In genomic region chr7:35906191-35906908, GRCh38 we compare ENCODE assay signal across 8 cellular contexts.
DNase-seq lines count a peak whose midpoint lies in the region; ATAC-seq and FAIRE-seq lines count a peak whose summit lies in the region.

No MANE protein-coding gene starts in this region.

- DNase-seq in CMK (ENCODE audit: low read depth) (peak; percentile 66), HS-5 (ENCODE audit: low read depth) (peak; percentile 56), middle frontal gyrus (ENCODE audit: extremely low spot score, low spot score) (peak; percentile 66)
- DNase-seq in NK-92 treated with Interleukin-12 subunit alpha and Interleukin-12 subunit beta, amount 100 ng/mL, for 24 hours (lab: John Stamatoyannopoulos, UW), result peak; percentile 5
- peak; percentile 36 to 53 for DNase-seq in activated CD8-positive, alpha-beta memory T cell treated with anti-CD3 and anti-CD28 coated beads for 4 hours (ENCODE audit: low read depth in 2 of 2)
- DNase-seq in stimulated activated CD8-positive, alpha-beta memory T cell treated with anti-CD3 and anti-CD28 coated beads, Interleukin-7, amount 100 ng/mL, for 4 hours (ENCODE audit: low read depth in 2 of 2), result peak; percentile 20 to 62

- peak; percentile 68 for ATAC-seq in GM19467 (IDR thresholded peaks at IDR 0.05; ENCODE audit: unreplicated experiment)

- FAIRE-seq in endometrium (lab: Jason Lieb, UNC), result peak; percentile 57

Comparison
In these comparisons a context has a peak if more than half of its experiments do, and no peak if none do; other contexts are left out.
1. Peak in every context shown above with its lines: DNase-seq and ATAC-seq.
2. DNase-seq: peak in every context shown above with its lines; median percentile 66 in CMK; 66 in middle frontal gyrus; 56 in HS-5; 44 in activated CD8-positive, alpha-beta memory T cell treated with anti-CD3 and anti-CD28 coated beads for 4 hours; 41 in stimulated activated CD8-positive, alpha-beta memory T cell treated with anti-CD3 and anti-CD28 coated beads, Interleukin-7, amount 100 ng/mL, for 4 hours; 5 in NK-92 treated with Interleukin-12 subunit alpha and Interleukin-12 subunit beta, amount 100 ng/mL, for 24 hours.